In genomic region chr5:141618804-141619554, GRCh38 we compare ENCODE assay signal across 8 cellular contexts.
DNase-seq lines count a peak whose midpoint lies in the region; ATAC-seq lines count a peak whose summit lies in the region.

Gene DIAPH1 (minus strand): TSS chr5:141619000. CDS start chr5:141618914, 86 bp downstream.

- peak; percentile 72 for ATAC-seq in GM19468 (IDR thresholded peaks at IDR 0.05; ENCODE audit: extremely low read depth, unreplicated experiment)
- peak; percentile 87 for ATAC-seq in memory B cell (ENCODE audit: low read depth)

- peak within 1 kb of the TSS; percentile 97 for H3K4me3 Mint-ChIP-seq in memory B cell

- no peaks in the 10 kb centered on the region for H3K27me3 Mint-ChIP-seq in memory B cell

- H3K9me3 Mint-ChIP-seq in memory B cell = no peaks in the 10 kb centered on the region

- H3K36me3 Mint-ChIP-seq in memory B cell = peaks cover 17% of the 10 kb centered on the region

- H3K4me1 Mint-ChIP-seq in memory B cell = peaks cover 49% of the 10 kb centered on the region

- DNase-seq in COR-L47 (lab: John Stamatoyannopoulos, UW) (peak; percentile 98), HS-5 (ENCODE audit: low read depth) (peak; percentile 69), NK-92 (lab: John Stamatoyannopoulos, UW; ENCODE audit: unreplicated experiment) (peak; percentile 87), memory B cell (ENCODE audit: low spot score in 2 of 2) (peak; percentile 92 to 96)
- peak; percentile 95 to 98 for DNase-seq in activated CD8-positive, alpha-beta memory T cell treated with anti-CD3 and anti-CD28 coated beads for 1 hour (ENCODE audit: extremely low read depth in 1 of 2, low read depth in 1 of 2)
- peak; percentile 96 for DNase-seq in effector CD8-positive, alpha-beta T cell (lab: John Stamatoyannopoulos, UW)
- peak; percentile 98 for DNase-seq in stimulated activated CD8-positive, alpha-beta memory T cell treated with anti-CD3 and anti-CD28 coated beads, Interleukin-12 subunit alpha, Interleukin-12 subunit beta, amount 100 ng/mL, for 24 hours (ENCODE audit: extremely low read depth)

- H3K27ac Mint-ChIP-seq in memory B cell = peak within 1 kb of the TSS; percentile 97

Comparison
In these comparisons a context has a peak if more than half of its experiments do, and no peak if none do; other contexts are left out.
1. Peak in every context shown above with its lines: DNase-seq and ATAC-seq.